Comparison of ENCODE assay signal across 20 cellular contexts in genomic region chr15:88125578-88125977, GRCh38.
DNase-seq lines count a peak whose midpoint lies in the region; ATAC-seq and TF ChIP-seq lines count a peak whose summit lies in the region.
"Had no signal": no experiment of that assay in that cellular context is flagged by ENCODE, and none has a peak within 500 bp of the region (broad histone marks: within the 10 kb centered on the region; RNA-seq: fewer than 3 reads in every experiment).

No MANE protein-coding gene starts in this region.

- H3K36me3 ChIP-seq in IMR-90 (ENCODE audit: control insufficient read depth, insufficient read depth, low read length): no peaks in the 10 kb centered on the region
- H3K36me3 ChIP-seq: BLaER1 had no signal

- H3K23ac ChIP-seq in IMR-90 (ENCODE audit: low read depth, low read length): no peak overlapping the region

- in situ Hi-C loops in IMR-90 (cut with MboI; ENCODE audit: low sequenced_read_pairs): no loop called here

- H3K9me3 ChIP-seq in IMR-90 (ENCODE audit: control insufficient read depth, insufficient read depth, low read length): peaks cover 17% of the 10 kb centered on the region
- H3K9me3 ChIP-seq: BLaER1 had no signal

- H2BK15ac ChIP-seq in IMR-90 (ENCODE audit: low read depth, low read length): no peak overlapping the region

- H4K8ac ChIP-seq in IMR-90 (ENCODE audit: low read depth in 2 of 2, low read length in 2 of 2): no peak overlapping the region

- H3K56ac ChIP-seq in IMR-90 (ENCODE audit: extremely low read depth, insufficient read depth, low read length): no peak overlapping the region

- H2AK9ac ChIP-seq in IMR-90 (replicated peaks; ENCODE audit: low read depth, low read length, poor library complexity): peak overlapping the region; percentile 50

- H3K4me3 Mint-ChIP-seq in progenitor cell of endocrine pancreas (ENCODE audit: low read depth): no peak overlapping the region
- H3K4me3 Mint-ChIP-seq: CD14-positive monocyte; CD4-positive, alpha-beta memory T cell; HFFc6 had no signal

- H2BK20ac ChIP-seq in IMR-90 (ENCODE audit: low read depth, low read length): no peak overlapping the region

- DNase-seq in Right ventricle myocardium superior: no peak
- DNase-seq in left ventricle myocardium superior: no peak
- DNase-seq in IMR-90: no peak
- peak; percentile 32 for DNase-seq in fibroblast of the aortic adventitia (ENCODE audit: low read depth)
- DNase-seq in stromal cell of bone marrow (ENCODE audit: low read depth): peak; percentile 12
- DNase-seq in progenitor cell of endocrine pancreas (ENCODE audit: low spot score, unreplicated experiment): no peak
- DNase-seq in NCI-H2171 treated with DMSO at 0.1 percent for 48 hours (lab: John Stamatoyannopoulos, UW): no peak
- DNase-seq: CD4-positive, alpha-beta memory T cell; DMS153; DMS79; GDM1; GOT3; H7; HFFc6 had no signal

- WGBS in IMR-90 (ENCODE audit: extremely low coverage in 2 of 2, insufficient read length in 1 of 2), 2 experiments: 68% methylated on average over 4 of the region's 7 CpGs; no CpG with 5 or more reads in 1 of the 2 experiments

- no peak overlapping the region for H3K18ac ChIP-seq in IMR-90 (ENCODE audit: low read depth, low read length)

- H3K4me1 ChIP-seq in IMR-90 (ENCODE audit: control insufficient read depth, insufficient read depth, low read length): no peaks in the 10 kb centered on the region

- H3K4ac ChIP-seq in IMR-90 (ENCODE audit: low read depth, low read length): no peak overlapping the region

- no peak overlapping the region for H3K4me2 ChIP-seq in IMR-90 (ENCODE audit: low read depth, low read length)
- H3K4me2 ChIP-seq: BLaER1 had no signal

- H3K9me1 ChIP-seq in IMR-90 (ENCODE audit: insufficient read depth, low read length): no peaks in the 10 kb centered on the region

- POLR2A ChIA-PET in IMR-90 (lab: Charles Lee; ENCODE audit: unreplicated experiment): no interaction called here

- H4K20me1 ChIP-seq in IMR-90 (ENCODE audit: insufficient read depth, low read length): no peaks in the 10 kb centered on the region
- H4K20me1 ChIP-seq: BLaER1 had no signal

- no peak overlapping the region for H2BK5ac ChIP-seq in IMR-90 (ENCODE audit: low read depth, low read length, poor library complexity, severe bottlenecking)

- no peak for TF ChIP-seq POLR2A in IMR-90 (IDR thresholded peaks at IDR 0.05; ENCODE audit: low read depth, low read length)

- no peaks in the 10 kb centered on the region for H3K27me3 ChIP-seq in IMR-90 (ENCODE audit: control insufficient read depth, insufficient read depth, low read length)
- H3K27me3 ChIP-seq: BLaER1 had no signal

- H2AK5ac ChIP-seq in IMR-90 (ENCODE audit: low read depth, low read length): no peak overlapping the region

- no peak overlapping the region for H3K9ac ChIP-seq in IMR-90 (ENCODE audit: low read depth, low read length)
- H3K9ac ChIP-seq: BLaER1 had no signal

- no peak overlapping the region for H2AFZ ChIP-seq in IMR-90 (replicated peaks; ENCODE audit: low read length, poor library complexity)

- no TSS peak for BruUV-seq in IMR-90 (replicated peaks; lab: Mats Ljungman, UMichigan)

- H2BK120ac ChIP-seq in IMR-90 (ENCODE audit: low read depth, low read length): no peak overlapping the region

- CTCF ChIA-PET in IMR-90 (lab: Yijun Ruan, JAX): no interaction called here

- H3K27me3 Mint-ChIP-seq in progenitor cell of endocrine pancreas: peaks cover 11% of the 10 kb centered on the region

- H3K36me3 Mint-ChIP-seq in progenitor cell of endocrine pancreas (ENCODE audit: insufficient read depth): no peaks in the 10 kb centered on the region
- H3K36me3 Mint-ChIP-seq: CD14-positive monocyte; CD4-positive, alpha-beta memory T cell had no signal

- H3K79me1 ChIP-seq in IMR-90 (ENCODE audit: low read depth in 1 of 2, low read length in 2 of 2): no peaks in the 10 kb centered on the region

- no peak overlapping the region for H4K91ac ChIP-seq in IMR-90 (ENCODE audit: insufficient read depth, low read depth, low read length)

- no peaks in the 10 kb centered on the region for H3K4me1 Mint-ChIP-seq in progenitor cell of endocrine pancreas (ENCODE audit: low read depth)
- H3K4me1 Mint-ChIP-seq: CD14-positive monocyte; CD4-positive, alpha-beta memory T cell had no signal

- no peak overlapping the region for H3K4me3 ChIP-seq in IMR-90 (ENCODE audit: insufficient read depth, low read depth, low read length)
- no peak overlapping the region for H3K4me3 ChIP-seq in fibroblast of the aortic adventitia (ENCODE audit: low read depth, low read length)
- H3K4me3 ChIP-seq: BLaER1 had no signal

- ATAC-seq in Right ventricle myocardium superior (ENCODE audit: poor library complexity) (peak; percentile 22), left ventricle myocardium superior (no peak), IMR-90 (ENCODE audit: low read depth) (no peak), GM18498 (IDR thresholded peaks at IDR 0.05; ENCODE audit: unreplicated experiment) (no peak)
- ATAC-seq: HCT116 had no signal

- H3K9me3 Mint-ChIP-seq in progenitor cell of endocrine pancreas (ENCODE audit: low read depth): no peaks in the 10 kb centered on the region
- H3K9me3 Mint-ChIP-seq: CD4-positive, alpha-beta memory T cell had no signal

- no peak overlapping the region for H3K27ac ChIP-seq in IMR-90 (ENCODE audit: insufficient read depth, low read length)
- H3K27ac ChIP-seq: 22Rv1, BLaER1, HL-60 had no signal

- intact Hi-C loops in Right ventricle myocardium superior (cut with DNase I) (no loop called here), left ventricle myocardium superior (cut with micrococcal nuclease) (no loop called here), IMR-90 (cut with micrococcal nuclease) (no loop called here)

- H4K5ac ChIP-seq in IMR-90 (ENCODE audit: low read depth, low read length): no peak overlapping the region

- no peak overlapping the region for H3K27ac Mint-ChIP-seq in progenitor cell of endocrine pancreas
- H3K27ac Mint-ChIP-seq: CD4-positive, alpha-beta memory T cell; HFFc6 had no signal

- H3K14ac ChIP-seq in IMR-90 (replicated peaks; ENCODE audit: low read depth, low read length): no peak overlapping the region

- no peak for TF ChIP-seq RAD21 in IMR-90 (IDR thresholded peaks at IDR 0.05; ENCODE audit: low read length)

- TF ChIP-seq CTCF in IMR-90 (conservative IDR thresholded peaks at IDR 0.05; ENCODE audit: low read depth, low read length) (no peak), fibroblast of the aortic adventitia (IDR thresholded peaks at IDR 0.05; ENCODE audit: insufficient read depth, low read length) (no peak), progenitor cell of endocrine pancreas (IDR thresholded peaks at IDR 0.05; ENCODE audit: unreplicated experiment) (no peak)

- dilution Hi-C loops in IMR-90 (cut with HindIII; ENCODE audit: low sequenced_read_pairs, unreplicated experiment): no loop called here

TF ChIP-seq in IMR-90, 13 proteins besides CTCF, POLR2A, EP300 and RAD21:
- TF ChIP-seq CEBPB (IDR thresholded peaks at IDR 0.05; ENCODE audit: low read depth, low read length) (no peak), MXI1 (IDR thresholded peaks at IDR 0.05; ENCODE audit: borderline replicate concordance, low read depth, low read length) (no peak)

Comparison
In these comparisons a context has a peak if more than half of its experiments do, and no peak if none do; other contexts are left out.
1. DNase-seq: peak in fibroblast of the aortic adventitia (single experiment) and stromal cell of bone marrow (single experiment); none in Right ventricle myocardium superior (single experiment), left ventricle myocardium superior (single experiment), IMR-90 (single experiment), progenitor cell of endocrine pancreas (single experiment) and NCI-H2171 treated with DMSO at 0.1 percent for 48 hours (single experiment).